23 cellular contexts compared by ENCODE assay signal in the genomic region with DNA sequence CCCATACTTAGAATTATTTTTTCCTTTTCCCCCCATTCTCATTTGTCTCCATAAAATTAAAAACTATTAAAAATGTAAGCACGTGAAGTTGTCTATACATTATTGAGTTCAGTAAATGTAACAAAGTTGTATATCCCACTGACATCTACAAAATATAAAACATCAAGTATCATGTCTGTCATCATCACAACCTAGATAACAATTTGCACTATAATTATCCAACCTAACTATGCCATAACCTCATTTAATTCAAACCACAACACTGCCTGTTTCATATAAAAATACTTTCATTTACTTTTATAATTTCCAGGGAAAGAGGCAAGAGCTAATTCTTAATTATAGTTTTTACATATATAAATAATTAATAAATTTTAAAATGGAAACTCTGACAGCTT. TPM values are rescaled to one million over a fixed set of nuclear protein-coding genes. Genes with fewer than 3 reads are reported as not detected.
"Had no signal": no experiment of that assay in that cellular context is flagged by ENCODE, and none has a peak within 500 bp of the region (broad histone marks: within the 10 kb centered on the region; RNA-seq: fewer than 3 reads in every experiment).

No MANE protein-coding gene starts in this region.

- DNase-seq: activated CD4-positive, alpha-beta T cell treated with anti-CD3 and anti-CD28 coated beads for 4 hours; activated CD8-positive, alpha-beta memory T cell treated with anti-CD3 and anti-CD28 coated beads, Interleukin-2, amount 50 U/mL, for 4 hours; activated CD8-positive, alpha-beta T cell treated with anti-CD3 and anti-CD28 coated beads for 36 hours; activated gamma-delta T cell treated with Interleukin-2 at 50 U/mL for 16 hours; activated naive CD4-positive, alpha-beta T cell treated with anti-CD3 and anti-CD28 coated beads, Interleukin-2, amount 10 ng/mL, durations not matched to agents 7 days and 5 days; activated naive CD8-positive, alpha-beta T cell treated with anti-CD3 and anti-CD28 coated beads for 36 hours; activated T-cell treated with anti-CD3 and anti-CD28 coated beads, Interleukin-2, amount 50 U/mL, for 72 hours; anterior cingulate cortex; central memory CD4-positive, alpha-beta T cell; Kasumi-1; KBM-7; MV-4-11; NCI-H1092 treated with DMSO at 0.1 percent for 48 hours; NCI-H1417 treated with DMSO at 0.1 percent for 48 hours; NCI-H1694 treated with DMSO at 0.1 percent for 48 hours; NCI-H2081; NCI-H510A treated with DMSO at 0.1 percent for 48 hours; Peyer's patch; SHP77 treated with DMSO at 0.1 percent for 48 hours; T-helper 1 cell had no signal

- H3K36me3 ChIP-seq: Peyer's patch had no signal

- FAIRE-seq: bronchial epithelial cell had no signal

- H3K27me3 ChIP-seq: Peyer's patch had no signal

- H3K4me3 Mint-ChIP-seq: activated CD8-positive, alpha-beta T cell treated with anti-CD3 and anti-CD28 coated beads for 36 hours; activated naive CD4-positive, alpha-beta T cell treated with anti-CD3 and anti-CD28 coated beads, Interleukin-2, amount 10 ng/mL, durations not matched to agents 7 days and 5 days; activated naive CD8-positive, alpha-beta T cell treated with anti-CD3 and anti-CD28 coated beads for 36 hours; activated T-cell treated with anti-CD3 and anti-CD28 coated beads, Interleukin-2, amount 50 U/mL, for 72 hours had no signal

- H3K36me3 Mint-ChIP-seq: activated naive CD4-positive, alpha-beta T cell treated with anti-CD3 and anti-CD28 coated beads, Interleukin-2, amount 10 ng/mL, durations not matched to agents 7 days and 5 days; activated naive CD8-positive, alpha-beta T cell treated with anti-CD3 and anti-CD28 coated beads for 36 hours had no signal

- H3K4me1 Mint-ChIP-seq: activated naive CD4-positive, alpha-beta T cell treated with anti-CD3 and anti-CD28 coated beads, Interleukin-2, amount 10 ng/mL, durations not matched to agents 7 days and 5 days; activated naive CD8-positive, alpha-beta T cell treated with anti-CD3 and anti-CD28 coated beads for 36 hours had no signal

- ATAC-seq: activated CD4-positive, CD25-positive, alpha-beta regulatory T cell treated with anti-CD3 and anti-CD28 coated beads, Interleukin-2, amount 50 U/mL, for 24 hours; activated CD8-positive, alpha-beta T cell treated with anti-CD3 and anti-CD28 coated beads for 36 hours; activated T-cell treated with anti-CD3 and anti-CD28 coated beads, Interleukin-2, amount 50 U/mL, for 72 hours had no signal

- H3K9me3 ChIP-seq: Peyer's patch had no signal

- H3K9me3 Mint-ChIP-seq: activated CD8-positive, alpha-beta T cell treated with anti-CD3 and anti-CD28 coated beads for 36 hours; activated naive CD4-positive, alpha-beta T cell treated with anti-CD3 and anti-CD28 coated beads, Interleukin-2, amount 10 ng/mL, durations not matched to agents 7 days and 5 days; activated naive CD8-positive, alpha-beta T cell treated with anti-CD3 and anti-CD28 coated beads for 36 hours; activated T-cell treated with anti-CD3 and anti-CD28 coated beads, Interleukin-2, amount 50 U/mL, for 72 hours; activated T-helper 2 cell treated with anti-CD3 and anti-CD28 coated beads, Interferon-gamma antibody, Interleukin-2, Interleukin-4, amounts not matched to agents 10 μg/mL and 5 μg/mL and 100 μg/mL, durations not matched to agents 14 hours and 24 hours and 36 hours had no signal

- H3K27ac Mint-ChIP-seq: activated CD8-positive, alpha-beta T cell treated with anti-CD3 and anti-CD28 coated beads for 36 hours; activated naive CD4-positive, alpha-beta T cell treated with anti-CD3 and anti-CD28 coated beads, Interleukin-2, amount 10 ng/mL, durations not matched to agents 7 days and 5 days; activated naive CD8-positive, alpha-beta T cell treated with anti-CD3 and anti-CD28 coated beads for 36 hours; activated T-cell treated with anti-CD3 and anti-CD28 coated beads, Interleukin-2, amount 50 U/mL, for 72 hours; activated T-helper 2 cell treated with anti-CD3 and anti-CD28 coated beads, Interferon-gamma antibody, Interleukin-2, Interleukin-4, amounts not matched to agents 10 μg/mL and 5 μg/mL and 100 μg/mL, durations not matched to agents 14 hours and 24 hours and 36 hours had no signal

- H3K4me3 ChIP-seq: Peyer's patch had no signal

- H3K27ac ChIP-seq: Peyer's patch had no signal

- H3K4me1 ChIP-seq: Peyer's patch had no signal

RNA-seq across cellular contexts. Expression of a gene that starts 9.1 kb away (rescaled TPM):
- total RNA-seq: activated CD8-positive, alpha-beta T cell treated with anti-CD3 and anti-CD28 coated beads for 36 hours; activated naive CD8-positive, alpha-beta T cell treated with anti-CD3 and anti-CD28 coated beads for 36 hours; activated T-helper 2 cell treated with anti-CD3 and anti-CD28 coated beads, Interferon-gamma antibody, Interleukin-2, Interleukin-4, amounts not matched to agents 10 μg/mL and 5 μg/mL and 100 μg/mL, durations not matched to agents 14 hours and 24 hours and 36 hours had no signal
